11 cellular contexts compared by ENCODE assay signal in genomic region chr2:46963961-46964673, GRCh38. TPM values are rescaled to one million over a fixed set of nuclear protein-coding genes. Genes with fewer than 3 reads are reported as not detected.
DNase-seq lines count a peak whose midpoint lies in the region; ATAC-seq lines count a peak whose summit lies in the region.
"Had no signal": no experiment of that assay in that cellular context is flagged by ENCODE, and none has a peak within 500 bp of the region (broad histone marks: within the 10 kb centered on the region; RNA-seq: fewer than 3 reads in every experiment).

No MANE protein-coding gene starts in this region.

- 76 to 80% methylated on average over 7 of the region's 7 CpGs for WGBS in esophagus, 2 donors

- DNase-seq in ELR (ENCODE audit: low read depth) (peak; percentile 80), T-cell (no peak), NCI-H1092 (lab: John Stamatoyannopoulos, UW) (no peak)
- DNase-seq in stimulated activated CD8-positive, alpha-beta memory T cell treated with anti-CD3 and anti-CD28 coated beads, Interleukin-4, amount 100 ng/mL, for 48 hours: no peak
- DNase-seq in stimulated activated naive CD4-positive, alpha-beta T cell (lab: John Stamatoyannopoulos, UW): no peak
- DNase-seq: NCI-H146, sigmoid colon had no signal

- ATAC-seq in T-cell (replicated peaks in 1 of 4) (no peak), GM21786 (IDR thresholded peaks at IDR 0.05; ENCODE audit: unreplicated experiment) (no peak)

- no peaks in the 10 kb centered on the region for H3K9me3 Mint-ChIP-seq in T-cell
- H3K9me3 Mint-ChIP-seq in stimulated activated naive CD8-positive, alpha-beta T cell treated with anti-CD3 and anti-CD28 coated beads, Interleukin-15, Interleukin-2, amounts not matched to agents 100 ng/mL and 50 ng/mL, for 24 hours: no peaks in the 10 kb centered on the region

- H3K27me3 Mint-ChIP-seq in T-cell: no peaks in the 10 kb centered on the region
- no peaks in the 10 kb centered on the region for H3K27me3 Mint-ChIP-seq in stimulated activated naive CD8-positive, alpha-beta T cell treated with anti-CD3 and anti-CD28 coated beads, Interleukin-15, Interleukin-2, amounts not matched to agents 100 ng/mL and 50 ng/mL, for 24 hours
- H3K27me3 Mint-ChIP-seq: activated naive CD8-positive, alpha-beta T cell had no signal

- H3K27me3 ChIP-seq in esophagus (ENCODE audit: control insufficient read depth in 1 of 2, insufficient read depth in 2 of 2, low read length in 2 of 2): no peaks in the 10 kb centered on the region
- H3K27me3 ChIP-seq: sigmoid colon had no signal

- CTCF ChIA-PET in T-cell (lab: Charles Lee): interaction anchor here in 1 of 2 donors (0.5 kb wide), 1 partner anchor 74 kb away, joined by 3 read pairs; no protein-coding TSS in a partner anchor

- peaks cover 0 to 12% of the 10 kb centered on the region in 2 donors for H3K36me3 ChIP-seq in esophagus (ENCODE audit: control insufficient read depth in 2 of 2, insufficient read depth in 2 of 2, low read length in 1 of 2)

- H3K4me3 ChIP-seq in esophagus (ENCODE audit: low read depth in 1 of 2, low read length in 2 of 2): no peak overlapping the region
- H3K4me3 ChIP-seq: sigmoid colon had no signal

- H3K27ac ChIP-seq in esophagus (ENCODE audit: low read depth in 2 of 2, low read length in 1 of 2): peak overlapping the region; percentile 27 to 33

- POLR2A ChIA-PET in T-cell (lab: Charles Lee): interaction anchor here in 1 of 2 donors (0.5 kb wide), 1 partner anchor 1397 kb away, joined by 3 read pairs; no protein-coding TSS in a partner anchor

- H3K9me3 ChIP-seq in esophagus (ENCODE audit: control insufficient read depth in 2 of 2, insufficient read depth in 1 of 2, low read depth in 1 of 2, low read length in 1 of 2): no peaks in the 10 kb centered on the region
- H3K9me3 ChIP-seq: sigmoid colon had no signal

- H3K4me1 ChIP-seq in esophagus (ENCODE audit: control insufficient read depth in 2 of 2, insufficient read depth in 2 of 2, low read length in 1 of 2): peaks cover 15 to 18% of the 10 kb centered on the region in 2 donors

- peak overlapping the region; percentile 48 to 55 for H3K27ac Mint-ChIP-seq in T-cell
- H3K27ac Mint-ChIP-seq in stimulated activated naive CD8-positive, alpha-beta T cell treated with anti-CD3 and anti-CD28 coated beads, Interleukin-15, Interleukin-2, amounts not matched to agents 100 ng/mL and 50 ng/mL, for 24 hours: peak overlapping the region; percentile 29

- H3K4me3 Mint-ChIP-seq in T-cell: no peak overlapping the region
- no peak overlapping the region for H3K4me3 Mint-ChIP-seq in stimulated activated naive CD8-positive, alpha-beta T cell treated with anti-CD3 and anti-CD28 coated beads, Interleukin-15, Interleukin-2, amounts not matched to agents 100 ng/mL and 50 ng/mL, for 24 hours
- H3K4me3 Mint-ChIP-seq: activated naive CD8-positive, alpha-beta T cell had no signal

- peaks cover 7 to 19% (median 14%) of the 10 kb centered on the region in 3 donors for H3K4me1 Mint-ChIP-seq in T-cell
- peaks cover 12% of the 10 kb centered on the region for H3K4me1 Mint-ChIP-seq in stimulated activated naive CD8-positive, alpha-beta T cell treated with anti-CD3 and anti-CD28 coated beads, Interleukin-15, Interleukin-2, amounts not matched to agents 100 ng/mL and 50 ng/mL, for 24 hours (ENCODE audit: low read depth)

- peaks cover 25% of the 10 kb centered on the region for H3K36me3 Mint-ChIP-seq in T-cell
- H3K36me3 Mint-ChIP-seq in stimulated activated naive CD8-positive, alpha-beta T cell treated with anti-CD3 and anti-CD28 coated beads, Interleukin-15, Interleukin-2, amounts not matched to agents 100 ng/mL and 50 ng/mL, for 24 hours (ENCODE audit: low read depth): peaks cover 29% of the 10 kb centered on the region
- H3K36me3 Mint-ChIP-seq: activated naive CD8-positive, alpha-beta T cell had no signal

RNA-seq across cellular contexts. Expression of gene TTC7A, which starts 23.1 kb away (rescaled TPM):
- 10 to 100 TPM; 38.9 to 52.6 (median 43.7) TPM for total RNA-seq in T-cell
- 10 to 100 TPM; 14.7 to 20.6 TPM for polyA plus RNA-seq in esophagus

RNA-seq across cellular contexts. Expression of gene MCFD2, which starts 48.5 kb away (rescaled TPM):
- total RNA-seq in T-cell: 10 to 100 TPM; 30.8 to 44.0 (median 35.2) TPM
- polyA plus RNA-seq in esophagus: 10 to 100 TPM; 12.4 to 20.4 TPM
